26 cellular contexts compared by ENCODE assay signal in the genomic region with DNA sequence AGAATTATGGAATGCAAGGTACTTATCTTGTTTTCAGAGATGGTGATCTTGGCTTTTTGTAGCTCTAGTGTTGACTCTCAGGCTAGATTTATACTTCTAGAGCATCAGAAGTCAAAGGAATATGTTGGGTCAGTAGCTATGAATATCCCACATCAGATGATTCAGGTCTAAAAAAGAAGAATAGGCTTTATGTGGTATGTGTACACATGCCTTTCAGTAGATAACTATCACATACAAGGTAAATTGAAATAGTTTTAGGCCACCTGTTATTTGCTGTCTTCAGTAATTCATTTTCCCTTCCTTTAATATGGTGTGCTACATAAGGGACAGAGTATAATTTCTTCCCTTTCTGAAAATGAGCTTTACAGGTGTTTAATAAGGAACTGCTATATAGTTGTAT.
"Had no signal": no experiment of that assay in that cellular context is flagged by ENCODE, and none has a peak within 500 bp of the region (broad histone marks: within the 10 kb centered on the region; RNA-seq: fewer than 3 reads in every experiment).

No MANE protein-coding gene starts in this region.

- H3K36me3 Mint-ChIP-seq: activated naive CD4-positive, alpha-beta T cell treated with anti-CD3 and anti-CD28 coated beads, Interleukin-2, amount 50 U/mL, for 72 hours had no signal

- H3K27me3 ChIP-seq: heart left ventricle had no signal

- H3K27ac ChIP-seq: heart left ventricle had no signal

- DNase-seq: activated CD4-positive, alpha-beta memory T cell treated with anti-CD3 and anti-CD28 coated beads, Interleukin-2, amount 10 ng/mL, durations not matched to agents 7 days and 5 days; activated CD4-positive, alpha-beta T cell treated with anti-CD3 and anti-CD28 coated beads for 4 hours; activated CD4-positive, alpha-beta T cell treated with anti-CD3 and anti-CD28 coated beads, Interleukin-2, amount 10 ng/mL, durations not matched to agents 7 days and 5 days; activated CD4-positive, alpha-beta T cell treated with anti-CD3 and anti-CD28 coated beads, Interleukin-2, amount 50 U/mL, for 4 hours; activated CD4-positive, CD25-positive, alpha-beta regulatory T cell; activated CD4-positive, CD25-positive, alpha-beta regulatory T cell treated with anti-CD3 and anti-CD28 coated beads, Interleukin-2, amount 50 U/mL, for 72 hours; activated CD8-positive, alpha-beta memory T cell treated with anti-CD3 and anti-CD28 coated beads, Interleukin-2, amount 50 U/mL, for 48 hours; activated gamma-delta T cell; activated naive CD4-positive, alpha-beta T cell; activated naive CD4-positive, alpha-beta T cell treated with anti-CD3 and anti-CD28 coated beads, Interleukin-2, amount 10 ng/mL, durations not matched to agents 7 days and 5 days; activated naive CD8-positive, alpha-beta T cell treated with anti-CD3 and anti-CD28 coated beads, Interleukin-2, amount 10 ng/mL, durations not matched to agents 7 days and 5 days; activated T-cell treated with anti-CD3 and anti-CD28 coated beads for 4 hours; activated T-cell treated with anti-CD3 and anti-CD28 coated beads, Interleukin-2, amount 50 U/mL, for 24 hours; activated T-cell treated with anti-CD3 and anti-CD28 coated beads, Interleukin-2, amount 50 U/mL, for 72 hours; amniotic stem cell; anterior cingulate cortex; caudate nucleus; cortex of kidney; dermis blood vessel endothelial cell; effector CD8-positive, alpha-beta T cell; foreskin fibroblast; heart left ventricle; T-helper 1 cell; T-helper 2 cell had no signal

- H3K27ac Mint-ChIP-seq: activated CD4-positive, alpha-beta memory T cell treated with anti-CD3 and anti-CD28 coated beads, Interleukin-2, amount 10 ng/mL, durations not matched to agents 7 days and 5 days; activated CD4-positive, alpha-beta T cell treated with anti-CD3 and anti-CD28 coated beads, Interleukin-2, amount 10 ng/mL, durations not matched to agents 7 days and 5 days; activated naive CD4-positive, alpha-beta T cell treated with anti-CD3 and anti-CD28 coated beads, Interleukin-2, amount 10 ng/mL, durations not matched to agents 7 days and 5 days; activated naive CD4-positive, alpha-beta T cell treated with anti-CD3 and anti-CD28 coated beads, Interleukin-2, amount 50 U/mL, for 72 hours; activated naive CD8-positive, alpha-beta T cell treated with anti-CD3 and anti-CD28 coated beads, Interleukin-2, amount 10 ng/mL, durations not matched to agents 7 days and 5 days; activated T-cell treated with anti-CD3 and anti-CD28 coated beads, Interleukin-2, amount 50 U/mL, for 24 hours; activated T-cell treated with anti-CD3 and anti-CD28 coated beads, Interleukin-2, amount 50 U/mL, for 72 hours had no signal

- H3K4me1 ChIP-seq: heart left ventricle had no signal

- H3K4me3 ChIP-seq: heart left ventricle had no signal

- H3K9me3 ChIP-seq: heart left ventricle had no signal

- H3K4me3 Mint-ChIP-seq: activated CD4-positive, alpha-beta memory T cell treated with anti-CD3 and anti-CD28 coated beads, Interleukin-2, amount 10 ng/mL, durations not matched to agents 7 days and 5 days; activated CD4-positive, alpha-beta T cell treated with anti-CD3 and anti-CD28 coated beads, Interleukin-2, amount 10 ng/mL, durations not matched to agents 7 days and 5 days; activated naive CD4-positive, alpha-beta T cell treated with anti-CD3 and anti-CD28 coated beads, Interleukin-2, amount 10 ng/mL, durations not matched to agents 7 days and 5 days; activated naive CD8-positive, alpha-beta T cell treated with anti-CD3 and anti-CD28 coated beads, Interleukin-2, amount 10 ng/mL, durations not matched to agents 7 days and 5 days; activated T-cell treated with anti-CD3 and anti-CD28 coated beads, Interleukin-2, amount 50 U/mL, for 24 hours; activated T-cell treated with anti-CD3 and anti-CD28 coated beads, Interleukin-2, amount 50 U/mL, for 72 hours had no signal

- H3K27me3 Mint-ChIP-seq: activated CD4-positive, alpha-beta memory T cell treated with anti-CD3 and anti-CD28 coated beads, Interleukin-2, amount 10 ng/mL, durations not matched to agents 7 days and 5 days; activated CD4-positive, alpha-beta T cell treated with anti-CD3 and anti-CD28 coated beads, Interleukin-2, amount 10 ng/mL, durations not matched to agents 7 days and 5 days; activated naive CD4-positive, alpha-beta T cell treated with anti-CD3 and anti-CD28 coated beads, Interleukin-2, amount 10 ng/mL, durations not matched to agents 7 days and 5 days; activated naive CD8-positive, alpha-beta T cell treated with anti-CD3 and anti-CD28 coated beads, Interleukin-2, amount 10 ng/mL, durations not matched to agents 7 days and 5 days; activated T-cell treated with anti-CD3 and anti-CD28 coated beads, Interleukin-2, amount 50 U/mL, for 24 hours had no signal

- ATAC-seq: activated naive CD4-positive, alpha-beta T cell treated with anti-CD3 and anti-CD28 coated beads, Interleukin-2, amount 50 U/mL, for 72 hours; activated T-cell treated with anti-CD3 and anti-CD28 coated beads, Interleukin-2, amount 50 U/mL, for 72 hours; esophagus mucosa; heart left ventricle had no signal

- H3K9me3 Mint-ChIP-seq: activated CD4-positive, alpha-beta memory T cell treated with anti-CD3 and anti-CD28 coated beads, Interleukin-2, amount 10 ng/mL, durations not matched to agents 7 days and 5 days; activated CD4-positive, alpha-beta T cell treated with anti-CD3 and anti-CD28 coated beads, Interleukin-2, amount 10 ng/mL, durations not matched to agents 7 days and 5 days; activated naive CD4-positive, alpha-beta T cell treated with anti-CD3 and anti-CD28 coated beads, Interleukin-2, amount 10 ng/mL, durations not matched to agents 7 days and 5 days; activated naive CD4-positive, alpha-beta T cell treated with anti-CD3 and anti-CD28 coated beads, Interleukin-2, amount 50 U/mL, for 72 hours; activated naive CD8-positive, alpha-beta T cell treated with anti-CD3 and anti-CD28 coated beads, Interleukin-2, amount 10 ng/mL, durations not matched to agents 7 days and 5 days; activated T-cell treated with anti-CD3 and anti-CD28 coated beads, Interleukin-2, amount 50 U/mL, for 24 hours; activated T-cell treated with anti-CD3 and anti-CD28 coated beads, Interleukin-2, amount 50 U/mL, for 72 hours had no signal

- H3K4me1 Mint-ChIP-seq: activated CD4-positive, alpha-beta T cell treated with anti-CD3 and anti-CD28 coated beads, Interleukin-2, amount 10 ng/mL, durations not matched to agents 7 days and 5 days; activated naive CD4-positive, alpha-beta T cell treated with anti-CD3 and anti-CD28 coated beads, Interleukin-2, amount 10 ng/mL, durations not matched to agents 7 days and 5 days; activated naive CD8-positive, alpha-beta T cell treated with anti-CD3 and anti-CD28 coated beads, Interleukin-2, amount 10 ng/mL, durations not matched to agents 7 days and 5 days had no signal
